8 cellular contexts compared by ENCODE assay signal in the genomic region with DNA sequence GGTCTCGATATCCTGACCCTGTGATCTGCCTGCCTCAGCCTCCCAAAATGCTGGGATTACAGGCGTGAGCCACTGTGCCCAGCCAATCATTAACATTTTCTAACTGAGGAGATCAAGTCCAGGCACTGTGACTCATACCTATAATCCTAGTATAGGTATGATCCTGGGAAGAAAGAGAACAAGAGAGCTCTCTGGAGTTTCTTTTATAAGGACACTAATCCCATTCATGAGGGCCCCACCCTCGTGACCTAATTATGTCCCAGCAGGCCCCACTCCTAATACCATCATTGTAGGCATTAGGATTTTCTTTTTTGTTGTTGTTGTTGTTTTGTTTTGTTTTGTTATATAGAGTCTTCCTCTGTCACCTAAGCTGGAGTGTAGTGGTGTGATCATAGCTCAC.
"Had no signal": no experiment of that assay in that cellular context is flagged by ENCODE, and none has a peak within 500 bp of the region (broad histone marks: within the 10 kb centered on the region; RNA-seq: fewer than 3 reads in every experiment).

No MANE protein-coding gene starts in this region.

- FAIRE-seq: G401.6, GM12878, GM12891, GM12892, GM18507, GM19239 had no signal

- H3K4me3 ChIP-seq: GM12878 had no signal

- ATAC-seq: GM12878 had no signal

- DNase-seq: GDM1, GF-D8 had no signal
